In the genomic region with DNA sequence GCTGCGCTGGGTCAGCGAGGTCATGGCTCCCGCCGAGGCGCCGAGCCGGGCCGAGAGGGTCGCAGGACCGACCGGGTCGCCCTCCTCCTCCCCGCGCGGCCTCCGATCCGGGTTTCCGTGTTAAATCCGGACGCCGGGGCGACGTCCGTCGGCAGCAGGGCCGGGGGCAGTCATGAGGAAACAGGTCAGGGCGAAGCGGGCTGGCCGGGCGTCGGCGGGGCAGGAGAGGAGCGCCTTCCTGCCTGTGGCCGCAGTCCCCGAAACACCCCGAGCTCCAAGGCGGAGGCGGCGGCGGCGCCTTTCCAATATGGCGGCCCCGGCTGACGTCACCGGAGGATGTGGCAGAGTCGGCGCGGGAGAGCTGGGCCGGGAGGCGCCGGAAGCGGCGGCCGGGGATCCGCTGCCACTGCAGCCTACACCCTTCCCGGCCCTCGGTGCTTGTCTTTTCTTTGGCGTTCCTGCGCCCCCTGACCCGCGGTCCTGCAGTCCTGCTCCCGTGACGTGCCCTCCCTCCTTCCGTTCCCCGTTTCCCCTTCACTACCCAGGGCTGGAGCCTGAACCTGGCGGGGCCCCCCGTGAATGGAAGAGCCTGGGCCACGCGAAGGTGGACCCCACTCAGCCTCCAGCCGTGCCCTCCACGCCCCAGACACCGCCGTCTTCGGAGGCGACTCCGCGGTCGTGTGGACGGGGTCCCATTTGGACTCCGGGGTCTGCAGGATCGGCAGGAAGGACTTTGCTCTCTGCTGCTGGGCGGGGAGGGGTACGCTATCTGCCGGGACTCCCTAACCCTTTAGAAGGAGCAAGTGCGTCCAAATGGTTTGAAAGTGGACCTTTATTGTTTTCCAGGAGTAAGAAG, we compare ENCODE assay signal across 1 cellular context.
A peak's percentile ranks its signal among the peaks of the same experiment; 100 is the strongest.
TF ChIP-seq lines count a peak whose summit lies in the region.

A gene (minus strand): TSS at position 309 of the 856 bp plus-strand sequence. CDS start 285 bp downstream, at position 24.

TF ChIP-seq in GM12878, 131 proteins besides CTCF, POLR2A, EP300 and RAD21 (continued from another document and continues in another):
- TF ChIP-seq, protein P1, sequence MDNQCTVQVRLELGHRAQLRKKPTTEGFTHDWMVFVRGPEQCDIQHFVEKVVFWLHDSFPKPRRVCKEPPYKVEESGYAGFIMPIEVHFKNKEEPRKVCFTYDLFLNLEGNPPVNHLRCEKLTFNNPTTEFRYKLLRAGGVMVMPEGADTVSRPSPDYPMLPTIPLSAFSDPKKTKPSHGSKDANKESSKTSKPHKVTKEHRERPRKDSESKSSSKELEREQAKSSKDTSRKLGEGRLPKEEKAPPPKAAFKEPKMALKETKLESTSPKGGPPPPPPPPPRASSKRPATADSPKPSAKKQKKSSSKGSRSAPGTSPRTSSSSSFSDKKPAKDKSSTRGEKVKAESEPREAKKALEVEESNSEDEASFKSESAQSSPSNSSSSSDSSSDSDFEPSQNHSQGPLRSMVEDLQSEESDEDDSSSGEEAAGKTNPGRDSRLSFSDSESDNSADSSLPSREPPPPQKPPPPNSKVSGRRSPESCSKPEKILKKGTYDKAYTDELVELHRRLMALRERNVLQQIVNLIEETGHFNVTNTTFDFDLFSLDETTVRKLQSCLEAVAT (IDR thresholded peaks at IDR 0.05), result peak; percentile 81; the same call in 1 of the 2 replicates
- TF ChIP-seq TARDBP (IDR thresholded peaks at IDR 0.05; ENCODE audit: borderline replicate concordance), result 0 out of 2 replicates have a peak, but pooled peaks have one; percentile 36
- TF ChIP-seq SUZ12 (IDR thresholded peaks at IDR 0.05; ENCODE audit: unreplicated experiment), result no peak
- peak; percentile 87 for TF ChIP-seq PML (IDR thresholded peaks at IDR 0.05; ENCODE audit: low read length)
- no peak for TF ChIP-seq ZNF24 (IDR thresholded peaks at IDR 0.05)
- TF ChIP-seq GATAD2B (conservative IDR thresholded peaks at IDR 0.05; ENCODE audit: low read depth), result peak; percentile 84
- no peak for TF ChIP-seq ZNF384 (IDR thresholded peaks at IDR 0.05; ENCODE audit: borderline replicate concordance, low read depth, low read length)
- TF ChIP-seq, protein P2, sequence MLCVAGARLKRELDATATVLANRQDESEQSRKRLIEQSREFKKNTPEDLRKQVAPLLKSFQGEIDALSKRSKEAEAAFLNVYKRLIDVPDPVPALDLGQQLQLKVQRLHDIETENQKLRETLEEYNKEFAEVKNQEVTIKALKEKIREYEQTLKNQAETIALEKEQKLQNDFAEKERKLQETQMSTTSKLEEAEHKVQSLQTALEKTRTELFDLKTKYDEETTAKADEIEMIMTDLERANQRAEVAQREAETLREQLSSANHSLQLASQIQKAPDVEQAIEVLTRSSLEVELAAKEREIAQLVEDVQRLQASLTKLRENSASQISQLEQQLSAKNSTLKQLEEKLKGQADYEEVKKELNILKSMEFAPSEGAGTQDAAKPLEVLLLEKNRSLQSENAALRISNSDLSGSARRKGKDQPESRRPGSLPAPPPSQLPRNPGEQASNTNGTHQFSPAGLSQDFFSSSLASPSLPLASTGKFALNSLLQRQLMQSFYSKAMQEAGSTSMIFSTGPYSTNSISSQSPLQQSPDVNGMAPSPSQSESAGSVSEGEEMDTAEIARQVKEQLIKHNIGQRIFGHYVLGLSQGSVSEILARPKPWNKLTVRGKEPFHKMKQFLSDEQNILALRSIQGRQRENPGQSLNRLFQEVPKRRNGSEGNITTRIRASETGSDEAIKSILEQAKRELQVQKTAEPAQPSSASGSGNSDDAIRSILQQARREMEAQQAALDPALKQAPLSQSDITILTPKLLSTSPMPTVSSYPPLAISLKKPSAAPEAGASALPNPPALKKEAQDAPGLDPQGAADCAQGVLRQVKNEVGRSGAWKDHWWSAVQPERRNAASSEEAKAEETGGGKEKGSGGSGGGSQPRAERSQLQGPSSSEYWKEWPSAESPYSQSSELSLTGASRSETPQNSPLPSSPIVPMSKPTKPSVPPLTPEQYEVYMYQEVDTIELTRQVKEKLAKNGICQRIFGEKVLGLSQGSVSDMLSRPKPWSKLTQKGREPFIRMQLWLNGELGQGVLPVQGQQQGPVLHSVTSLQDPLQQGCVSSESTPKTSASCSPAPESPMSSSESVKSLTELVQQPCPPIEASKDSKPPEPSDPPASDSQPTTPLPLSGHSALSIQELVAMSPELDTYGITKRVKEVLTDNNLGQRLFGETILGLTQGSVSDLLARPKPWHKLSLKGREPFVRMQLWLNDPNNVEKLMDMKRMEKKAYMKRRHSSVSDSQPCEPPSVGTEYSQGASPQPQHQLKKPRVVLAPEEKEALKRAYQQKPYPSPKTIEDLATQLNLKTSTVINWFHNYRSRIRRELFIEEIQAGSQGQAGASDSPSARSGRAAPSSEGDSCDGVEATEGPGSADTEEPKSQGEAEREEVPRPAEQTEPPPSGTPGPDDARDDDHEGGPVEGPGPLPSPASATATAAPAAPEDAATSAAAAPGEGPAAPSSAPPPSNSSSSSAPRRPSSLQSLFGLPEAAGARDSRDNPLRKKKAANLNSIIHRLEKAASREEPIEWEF (IDR thresholded peaks at IDR 0.05; ENCODE audit: insufficient replicate concordance, low read depth, low read length), result no peak
- peak in 1 of 2 experiments; percentile 43; a peak in 1 of 4 replicates for TF ChIP-seq ETV6 (conservative IDR thresholded peaks at IDR 0.05 in 1 of 2, IDR thresholded peaks at IDR 0.05 in 1 of 2; ENCODE audit: borderline replicate concordance in 1 of 2, low read depth in 1 of 2)
- 0 out of 2 replicates have a peak, but pooled peaks have one; percentile 11 for TF ChIP-seq ASH2L (IDR thresholded peaks at IDR 0.05; ENCODE audit: borderline replicate concordance, low read depth)
- TF ChIP-seq MEF2B (IDR thresholded peaks at IDR 0.05; ENCODE audit: partially characterized antibody, poor library complexity, severe bottlenecking), result no peak
- no peak for TF ChIP-seq EZH2 (IDR thresholded peaks at IDR 0.05; ENCODE audit: borderline replicate concordance, control insufficient read depth, low read depth, low read length)
- TF ChIP-seq KDM1A (IDR thresholded peaks at IDR 0.05; ENCODE audit: borderline replicate concordance), result no peak
- TF ChIP-seq KLF5 (IDR thresholded peaks at IDR 0.05; ENCODE audit: partially characterized antibody), result no peak
- TF ChIP-seq YY1 (IDR thresholded peaks at IDR 0.05; ENCODE audit: low read depth, low read length), result peak; percentile 99
- TF ChIP-seq, protein P3, sequence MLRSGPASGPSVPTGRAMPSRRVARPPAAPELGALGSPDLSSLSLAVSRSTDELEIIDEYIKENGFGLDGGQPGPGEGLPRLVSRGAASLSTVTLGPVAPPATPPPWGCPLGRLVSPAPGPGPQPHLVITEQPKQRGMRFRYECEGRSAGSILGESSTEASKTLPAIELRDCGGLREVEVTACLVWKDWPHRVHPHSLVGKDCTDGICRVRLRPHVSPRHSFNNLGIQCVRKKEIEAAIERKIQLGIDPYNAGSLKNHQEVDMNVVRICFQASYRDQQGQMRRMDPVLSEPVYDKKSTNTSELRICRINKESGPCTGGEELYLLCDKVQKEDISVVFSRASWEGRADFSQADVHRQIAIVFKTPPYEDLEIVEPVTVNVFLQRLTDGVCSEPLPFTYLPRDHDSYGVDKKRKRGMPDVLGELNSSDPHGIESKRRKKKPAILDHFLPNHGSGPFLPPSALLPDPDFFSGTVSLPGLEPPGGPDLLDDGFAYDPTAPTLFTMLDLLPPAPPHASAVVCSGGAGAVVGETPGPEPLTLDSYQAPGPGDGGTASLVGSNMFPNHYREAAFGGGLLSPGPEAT (IDR thresholded peaks at IDR 0.05; ENCODE audit: low read depth), result peak; percentile 73
- TF ChIP-seq CEBPB (IDR thresholded peaks at IDR 0.05; ENCODE audit: borderline replicate concordance in 1 of 2, low read depth in 2 of 2, low read length in 2 of 2), result no peak
- TF ChIP-seq RB1 (IDR thresholded peaks at IDR 0.05; ENCODE audit: borderline replicate concordance), result 0 out of 2 replicates have a peak, but pooled peaks have one; percentile 69
- TF ChIP-seq IKZF2 (IDR thresholded peaks at IDR 0.05), result peak; percentile 59 to 76; a peak in 3 of 4 replicates
- TF ChIP-seq, protein P4, sequence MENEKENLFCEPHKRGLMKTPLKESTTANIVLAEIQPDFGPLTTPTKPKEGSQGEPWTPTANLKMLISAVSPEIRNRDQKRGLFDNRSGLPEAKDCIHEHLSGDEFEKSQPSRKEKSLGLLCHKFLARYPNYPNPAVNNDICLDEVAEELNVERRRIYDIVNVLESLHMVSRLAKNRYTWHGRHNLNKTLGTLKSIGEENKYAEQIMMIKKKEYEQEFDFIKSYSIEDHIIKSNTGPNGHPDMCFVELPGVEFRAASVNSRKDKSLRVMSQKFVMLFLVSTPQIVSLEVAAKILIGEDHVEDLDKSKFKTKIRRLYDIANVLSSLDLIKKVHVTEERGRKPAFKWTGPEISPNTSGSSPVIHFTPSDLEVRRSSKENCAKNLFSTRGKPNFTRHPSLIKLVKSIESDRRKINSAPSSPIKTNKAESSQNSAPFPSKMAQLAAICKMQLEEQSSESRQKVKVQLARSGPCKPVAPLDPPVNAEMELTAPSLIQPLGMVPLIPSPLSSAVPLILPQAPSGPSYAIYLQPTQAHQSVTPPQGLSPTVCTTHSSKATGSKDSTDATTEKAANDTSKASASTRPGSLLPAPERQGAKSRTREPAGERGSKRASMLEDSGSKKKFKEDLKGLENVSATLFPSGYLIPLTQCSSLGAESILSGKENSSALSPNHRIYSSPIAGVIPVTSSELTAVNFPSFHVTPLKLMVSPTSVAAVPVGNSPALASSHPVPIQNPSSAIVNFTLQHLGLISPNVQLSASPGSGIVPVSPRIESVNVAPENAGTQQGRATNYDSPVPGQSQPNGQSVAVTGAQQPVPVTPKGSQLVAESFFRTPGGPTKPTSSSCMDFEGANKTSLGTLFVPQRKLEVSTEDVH (IDR thresholded peaks at IDR 0.05; ENCODE audit: low read depth, partially characterized antibody), result peak; percentile 78
- no peak for TF ChIP-seq MTA2 (IDR thresholded peaks at IDR 0.05; ENCODE audit: low read depth)
- TF ChIP-seq POLR2AphosphoS2 (IDR thresholded peaks at IDR 0.05; ENCODE audit: low read depth, low read length), result peak; percentile 72
- TF ChIP-seq ZSCAN29 (IDR thresholded peaks at IDR 0.05), result 0 out of 2 replicates have a peak, but pooled peaks have one; percentile 30
- peak; percentile 64; the same call in 1 of the 2 replicates for TF ChIP-seq TBL1XR1 (IDR thresholded peaks at IDR 0.05; ENCODE audit: low read depth, low read length)
- TF ChIP-seq MEF2A (IDR thresholded peaks at IDR 0.05; ENCODE audit: insufficient read depth, low read depth, low read length), result no peak
- TF ChIP-seq LARP7 (IDR thresholded peaks at IDR 0.05), result peak; percentile 85
- TF ChIP-seq JUND (IDR thresholded peaks at IDR 0.05; ENCODE audit: low read depth, low read length), result peak; percentile 34; the same call in 1 of the 2 replicates
- TF ChIP-seq BHLHE40 (IDR thresholded peaks at IDR 0.05; ENCODE audit: borderline replicate concordance in 1 of 2, low read depth in 2 of 2, low read length in 1 of 2), result peak in 1 of 2 experiments; percentile 58; a peak in 1 of 4 replicates
- TF ChIP-seq DPF2 (IDR thresholded peaks at IDR 0.05), result peak; percentile 73
- TF ChIP-seq SMARCA5 (IDR thresholded peaks at IDR 0.05), result peak; percentile 10; the same call in 1 of the 2 replicates
- TF ChIP-seq TAF1 (IDR thresholded peaks at IDR 0.05; ENCODE audit: borderline replicate concordance, low read depth, low read length), result peak; percentile 82
- TF ChIP-seq, protein P5, sequence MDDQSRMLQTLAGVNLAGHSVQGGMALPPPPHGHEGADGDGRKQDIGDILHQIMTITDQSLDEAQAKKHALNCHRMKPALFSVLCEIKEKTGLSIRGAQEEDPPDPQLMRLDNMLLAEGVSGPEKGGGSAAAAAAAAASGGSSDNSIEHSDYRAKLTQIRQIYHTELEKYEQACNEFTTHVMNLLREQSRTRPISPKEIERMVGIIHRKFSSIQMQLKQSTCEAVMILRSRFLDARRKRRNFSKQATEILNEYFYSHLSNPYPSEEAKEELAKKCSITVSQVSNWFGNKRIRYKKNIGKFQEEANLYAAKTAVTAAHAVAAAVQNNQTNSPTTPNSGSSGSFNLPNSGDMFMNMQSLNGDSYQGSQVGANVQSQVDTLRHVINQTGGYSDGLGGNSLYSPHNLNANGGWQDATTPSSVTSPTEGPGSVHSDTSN (IDR thresholded peaks at IDR 0.05; ENCODE audit: insufficient replicate concordance, low read depth, low read length), result no peak
- no peak for TF ChIP-seq CBX3 (IDR thresholded peaks at IDR 0.05; ENCODE audit: borderline replicate concordance, low read depth)
- TF ChIP-seq SMC3 (IDR thresholded peaks at IDR 0.05; ENCODE audit: borderline replicate concordance, low read length), result no peak
- peak; percentile 64; the same call in 2 of the 3 replicates for TF ChIP-seq POU2F2 (IDR thresholded peaks at IDR 0.05; ENCODE audit: borderline replicate concordance, low read depth, low read length)
- TF ChIP-seq MTA3 (IDR thresholded peaks at IDR 0.05; ENCODE audit: borderline replicate concordance, low read length), result no peak
- peak; percentile 79; the same call in 1 of the 2 replicates for TF ChIP-seq HDGF (IDR thresholded peaks at IDR 0.05)
- peak; percentile 91 for TF ChIP-seq POLR2AphosphoS5 (IDR thresholded peaks at IDR 0.05; ENCODE audit: low read length)
- peak; percentile 59 for TF ChIP-seq RELA (IDR thresholded peaks at IDR 0.05; ENCODE audit: borderline replicate concordance, partially characterized antibody)
- no peak for TF ChIP-seq NFXL1 (IDR thresholded peaks at IDR 0.05; ENCODE audit: borderline replicate concordance)
- TF ChIP-seq, protein P6, sequence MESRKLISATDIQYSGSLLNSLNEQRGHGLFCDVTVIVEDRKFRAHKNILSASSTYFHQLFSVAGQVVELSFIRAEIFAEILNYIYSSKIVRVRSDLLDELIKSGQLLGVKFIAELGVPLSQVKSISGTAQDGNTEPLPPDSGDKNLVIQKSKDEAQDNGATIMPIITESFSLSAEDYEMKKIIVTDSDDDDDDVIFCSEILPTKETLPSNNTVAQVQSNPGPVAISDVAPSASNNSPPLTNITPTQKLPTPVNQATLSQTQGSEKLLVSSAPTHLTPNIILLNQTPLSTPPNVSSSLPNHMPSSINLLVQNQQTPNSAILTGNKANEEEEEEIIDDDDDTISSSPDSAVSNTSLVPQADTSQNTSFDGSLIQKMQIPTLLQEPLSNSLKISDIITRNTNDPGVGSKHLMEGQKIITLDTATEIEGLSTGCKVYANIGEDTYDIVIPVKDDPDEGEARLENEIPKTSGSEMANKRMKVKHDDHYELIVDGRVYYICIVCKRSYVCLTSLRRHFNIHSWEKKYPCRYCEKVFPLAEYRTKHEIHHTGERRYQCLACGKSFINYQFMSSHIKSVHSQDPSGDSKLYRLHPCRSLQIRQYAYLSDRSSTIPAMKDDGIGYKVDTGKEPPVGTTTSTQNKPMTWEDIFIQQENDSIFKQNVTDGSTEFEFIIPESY (IDR thresholded peaks at IDR 0.05), result no peak
- TF ChIP-seq BACH1 (IDR thresholded peaks at IDR 0.05; ENCODE audit: borderline replicate concordance), result peak; percentile 62
- TF ChIP-seq, protein P7, sequence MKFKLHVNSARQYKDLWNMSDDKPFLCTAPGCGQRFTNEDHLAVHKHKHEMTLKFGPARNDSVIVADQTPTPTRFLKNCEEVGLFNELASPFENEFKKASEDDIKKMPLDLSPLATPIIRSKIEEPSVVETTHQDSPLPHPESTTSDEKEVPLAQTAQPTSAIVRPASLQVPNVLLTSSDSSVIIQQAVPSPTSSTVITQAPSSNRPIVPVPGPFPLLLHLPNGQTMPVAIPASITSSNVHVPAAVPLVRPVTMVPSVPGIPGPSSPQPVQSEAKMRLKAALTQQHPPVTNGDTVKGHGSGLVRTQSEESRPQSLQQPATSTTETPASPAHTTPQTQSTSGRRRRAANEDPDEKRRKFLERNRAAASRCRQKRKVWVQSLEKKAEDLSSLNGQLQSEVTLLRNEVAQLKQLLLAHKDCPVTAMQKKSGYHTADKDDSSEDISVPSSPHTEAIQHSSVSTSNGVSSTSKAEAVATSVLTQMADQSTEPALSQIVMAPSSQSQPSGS (IDR thresholded peaks at IDR 0.05; ENCODE audit: low read length), result peak; percentile 49; the same call in 1 of the 2 replicates
- TF ChIP-seq CREM (IDR thresholded peaks at IDR 0.05; ENCODE audit: low read depth), result peak; percentile 97
- peak; percentile 81 for TF ChIP-seq GABPA (IDR thresholded peaks at IDR 0.05; ENCODE audit: low read depth)
